ENCODE assay signal across 20 cellular contexts in genomic region chr15:66163553-66163952, GRCh38.
"Had no signal": no experiment of that assay in that cellular context is flagged by ENCODE, and none has a peak within 500 bp of the region (broad histone marks: within the 10 kb centered on the region; RNA-seq: fewer than 3 reads in every experiment).

No MANE protein-coding gene starts in this region.

- H3K4me1 ChIP-seq: adrenal gland, left ventricle myocardium inferior, tibial artery had no signal

- H3K27me3 ChIP-seq: adrenal gland had no signal

- H3K36me3 ChIP-seq: adrenal gland, left ventricle myocardium inferior, tibial artery had no signal

- H3K9me3 ChIP-seq: adrenal gland, left ventricle myocardium inferior, tibial artery had no signal

- H3K4me3 ChIP-seq: adrenal gland, left ventricle myocardium inferior, tibial artery had no signal

- H3K27ac ChIP-seq: adrenal gland, left ventricle myocardium inferior, tibial artery, VCaP had no signal

- DNase-seq: activated CD4-positive, alpha-beta memory T cell treated with anti-CD3 and anti-CD28 coated beads for 36 hours; activated CD4-positive, alpha-beta T cell treated with anti-CD3 and anti-CD28 coated beads for 36 hours; activated gamma-delta T cell treated with Interleukin-2 at 50 U/mL for 16 hours; activated T-cell treated with anti-CD3 and anti-CD28 coated beads for 4 hours; adrenal gland; cerebellar nuclear complex; cortex of kidney; erythroblast; foreskin melanocyte; hypothalamus; kidney; left ventricle myocardium inferior; mammary epithelial cell; midbrain; nephron progenitor cell; occipital lobe; stimulated activated naive CD8-positive, alpha-beta T cell treated with anti-CD3 and anti-CD28 coated beads, Interleukin-15, Interleukin-2, amounts not matched to agents 100 U/mL and 50 U/mL, for 24 hours; substantia nigra; tibial artery had no signal
